28 cellular contexts compared by ENCODE assay signal in the genomic region with DNA sequence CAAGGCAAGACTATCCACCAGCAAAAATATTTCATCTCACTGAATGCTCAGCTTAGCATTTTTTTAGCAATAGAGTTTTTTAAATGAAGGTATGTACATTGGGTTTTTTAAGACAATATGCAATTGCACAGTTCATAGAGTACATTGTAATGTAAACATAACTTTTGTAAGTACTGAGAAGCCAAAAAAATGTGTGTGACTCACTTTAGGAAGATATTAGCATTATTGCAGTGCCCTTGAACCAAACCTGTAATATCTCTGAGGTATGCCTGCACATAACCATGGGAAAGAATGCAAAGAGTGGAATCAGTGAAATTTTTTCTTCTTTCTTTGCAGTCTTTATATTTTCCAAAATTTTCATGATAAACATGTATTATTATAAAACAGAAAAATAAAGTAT.
DNase-seq lines count a peak whose midpoint lies in the region; ATAC-seq, FAIRE-seq and TF ChIP-seq lines count a peak whose summit lies in the region.
"Had no signal": no experiment of that assay in that cellular context is flagged by ENCODE, and none has a peak within 500 bp of the region (broad histone marks: within the 10 kb centered on the region; RNA-seq: fewer than 3 reads in every experiment).

No MANE protein-coding gene starts in this region.

- H3K27ac ChIP-seq in RWPE1, result no peak overlapping the region
- H3K27ac ChIP-seq in mesenchymal stem cell (ENCODE audit: low read length, poor library complexity, severe bottlenecking), result no peak overlapping the region
- H3K27ac ChIP-seq in HepG2 (ENCODE audit: extremely low read length, insufficient read depth, low read length), result no peak overlapping the region
- H3K27ac ChIP-seq: BLaER1, PC-9 had no signal

- FAIRE-seq in HepG2 (lab: Jason Lieb, UNC), result no peak
- FAIRE-seq: A204.1, GM12878 had no signal

- H3K9me3 ChIP-seq in mesenchymal stem cell (ENCODE audit: control insufficient read depth, low read length) (peaks cover 12% of the 10 kb centered on the region), HepG2 (ENCODE audit: low read length) (peaks cover 81% of the 10 kb centered on the region)

- no peak for TF ChIP-seq RAD21 in HepG2 (CRISPR knock-in tag; IDR thresholded peaks at IDR 0.05)

- H3K36me3 ChIP-seq in mesenchymal stem cell (ENCODE audit: control insufficient read depth in 1 of 2, insufficient read depth in 2 of 2, low read depth in 1 of 2, low read length in 2 of 2) (no peaks in the 10 kb centered on the region), HepG2 (replicated peaks in 1 of 2; ENCODE audit: control insufficient read depth in 1 of 2, insufficient read depth in 2 of 2, low read length in 2 of 2) (no peaks in the 10 kb centered on the region)
- H3K36me3 ChIP-seq: BLaER1 had no signal

- CTCF ChIA-PET in RWPE1 (lab: Yijun Ruan, JAX) (no interaction called here), HepG2 (lab: Yijun Ruan, JAX; ENCODE audit: low intra/inter-chr PET ratio, low total read pairs) (no interaction called here)

- H3K14ac ChIP-seq in mesenchymal stem cell (ENCODE audit: low read length in 2 of 2), result no peak overlapping the region

- H2AFZ ChIP-seq in mesenchymal stem cell (ENCODE audit: low read depth, low read length) (no peak overlapping the region), HepG2 (ENCODE audit: low read length) (no peak overlapping the region)
- H2AFZ ChIP-seq: GM23338, PC-9 had no signal

- no peaks in the 10 kb centered on the region for H3K79me1 ChIP-seq in mesenchymal stem cell (replicated peaks; ENCODE audit: low read length, poor library complexity, severe bottlenecking)

- H2BK15ac ChIP-seq in mesenchymal stem cell (ENCODE audit: low read depth, poor library complexity, severe bottlenecking), result no peak overlapping the region

- peak; percentile 37 for DNase-seq in RWPE1 (ENCODE audit: low spot score)
- peak; percentile 12 for DNase-seq in astrocyte of the spinal cord (ENCODE audit: low read depth, low spot score)
- peak; percentile 4 for DNase-seq in fibroblast of gingiva (ENCODE audit: low read depth)
- DNase-seq in mesenchymal stem cell, result peak; percentile 43
- no peak for DNase-seq in EL
- DNase-seq in inferior parietal cortex (ENCODE audit: extremely low spot score), result no peak
- no peak for DNase-seq in HepG2 (ENCODE audit: low spot score)
- DNase-seq: CD4-positive, CD25-positive, alpha-beta regulatory T cell; DMS53; GDM1; H9; HFFc6; IMR-90; KG1; MM.1S; NCI-H1048; NCI-H1417; NCI-H1694 treated with DMSO at 0.1 percent for 48 hours; NCI-H2081; NCI-H2227 treated with DMSO at 0.1 percent for 48 hours; NCI-H524; NCI-H774; PC-9; SHP77 had no signal

- no peak overlapping the region for H2BK120ac ChIP-seq in mesenchymal stem cell (ENCODE audit: low read depth, low read length)

- no peak overlapping the region for H2BK12ac ChIP-seq in mesenchymal stem cell (ENCODE audit: low read length in 2 of 2)

- no peak for TF ChIP-seq EP300 in HepG2 (IDR thresholded peaks at IDR 0.05; ENCODE audit: low read depth in 2 of 2, low read length in 2 of 2)
- TF ChIP-seq EP300 in HepG2 (CRISPR knock-in tag; IDR thresholded peaks at IDR 0.05; ENCODE audit: borderline replicate concordance), result no peak

- H3K4me1 ChIP-seq in mesenchymal stem cell (ENCODE audit: control insufficient read depth, insufficient read depth, low read depth, low read length) (no peaks in the 10 kb centered on the region), HepG2 (ENCODE audit: insufficient read depth, low read length) (no peaks in the 10 kb centered on the region)
- H3K4me1 ChIP-seq: BLaER1 had no signal

- TF ChIP-seq CTCF in RWPE1 (conservative IDR thresholded peaks at IDR 0.05; ENCODE audit: low read depth) (no peak), astrocyte of the spinal cord (IDR thresholded peaks at IDR 0.05; ENCODE audit: low read depth, low read length) (no peak), HepG2 (CRISPR knock-in tag; IDR thresholded peaks at IDR 0.05) (no peak)

- no peak overlapping the region for H3K23ac ChIP-seq in mesenchymal stem cell (ENCODE audit: low read length in 2 of 2)

- H3K4me3 ChIP-seq in astrocyte of the spinal cord (ENCODE audit: low read depth, low read length) (no peak overlapping the region), mesenchymal stem cell (ENCODE audit: insufficient read depth in 1 of 2, low read depth in 1 of 2, low read length in 2 of 2) (no peak overlapping the region), HepG2 (replicated peaks in 1 of 3; ENCODE audit: insufficient read depth in 1 of 3, low read depth in 2 of 3, low read length in 3 of 3) (no peak overlapping the region)
- H3K4me3 ChIP-seq: BLaER1, GM12878, GM23338, PC-9 had no signal

- H3K79me2 ChIP-seq in HepG2 (ENCODE audit: insufficient read depth, low read length), result no peaks in the 10 kb centered on the region

- no peak overlapping the region for H4K91ac ChIP-seq in mesenchymal stem cell (ENCODE audit: low read length)

- in situ Hi-C loops in astrocyte of the spinal cord (cut with HindIII; ENCODE audit: low sequenced_read_pairs), result no loop called here
- in situ Hi-C loops in HepG2 (cut with HindIII; ENCODE audit: extremely low pct_ligation_motif_present, low pct_unique_long_range_greater_than_20kb), result no loop called here

- no TSS peak for BruUV-seq in HepG2 (replicated peaks; lab: Mats Ljungman, UMichigan)

- H4K20me1 ChIP-seq in HepG2 (ENCODE audit: insufficient read depth, low read length), result no peaks in the 10 kb centered on the region
- H4K20me1 ChIP-seq: BLaER1 had no signal

- no peak for TF ChIP-seq POLR2A in HepG2 (IDR thresholded peaks at IDR 0.05; ENCODE audit: insufficient read depth in 1 of 2, low read depth in 2 of 2, low read length in 2 of 2)

- H3K4ac ChIP-seq in mesenchymal stem cell (ENCODE audit: low read depth in 1 of 2, low read length in 2 of 2), result no peak overlapping the region

- intact Hi-C loops in HepG2 (cut with micrococcal nuclease; ENCODE audit: unreplicated experiment), result no loop called here

- POLR2A ChIA-PET in RWPE1 (lab: Yijun Ruan, JAX; ENCODE audit: low non-redundant PET), result no interaction called here
- POLR2A ChIA-PET in HepG2 (lab: Yijun Ruan, JAX), result no interaction called here

- no peak overlapping the region for H3K18ac ChIP-seq in mesenchymal stem cell (ENCODE audit: low read depth in 1 of 2, low read length in 2 of 2)

- H2BK5ac ChIP-seq in mesenchymal stem cell (ENCODE audit: low read depth, low read length, poor library complexity, severe bottlenecking), result no peak overlapping the region

- H2AK5ac ChIP-seq in mesenchymal stem cell (ENCODE audit: low read length, severe bottlenecking), result no peak overlapping the region

- no peak overlapping the region for H4K8ac ChIP-seq in mesenchymal stem cell (ENCODE audit: low read length)

- ATAC-seq in HepG2, result no peak
- ATAC-seq: GM12878, GM23338 had no signal

- H3K4me2 ChIP-seq in mesenchymal stem cell (ENCODE audit: low read length, poor library complexity, severe bottlenecking), result no peak overlapping the region
- H3K4me2 ChIP-seq in HepG2 (ENCODE audit: low read depth, low read length), result no peak overlapping the region
- H3K4me2 ChIP-seq: BLaER1, GM23338, PC-9 had no signal

- no peak overlapping the region for H3K9ac ChIP-seq in mesenchymal stem cell (ENCODE audit: low read length)
- H3K9ac ChIP-seq in HepG2 (ENCODE audit: insufficient read depth, low read depth, low read length), result no peak overlapping the region
- H3K9ac ChIP-seq: BLaER1 had no signal

- H3K27me3 ChIP-seq in mesenchymal stem cell (ENCODE audit: control insufficient read depth in 1 of 2, insufficient read depth in 1 of 2, low read length in 2 of 2) (no peaks in the 10 kb centered on the region), HepG2 (ENCODE audit: control insufficient read depth in 1 of 2, insufficient read depth in 2 of 2, low read length in 2 of 2) (no peaks in the 10 kb centered on the region)
- H3K27me3 ChIP-seq: BLaER1 had no signal

TF ChIP-seq in HepG2, 621 proteins besides CTCF, POLR2A, EP300 and RAD21 (continues in another document):
- no peak for TF ChIP-seq ZNF207 (IDR thresholded peaks at IDR 0.05; ENCODE audit: borderline replicate concordance)
- no peak for TF ChIP-seq ZNF121 (CRISPR knock-in tag; IDR thresholded peaks at IDR 0.05)
- no peak for TF ChIP-seq THAP11 (CRISPR knock-in tag; IDR thresholded peaks at IDR 0.05)
- TF ChIP-seq, protein P1, sequence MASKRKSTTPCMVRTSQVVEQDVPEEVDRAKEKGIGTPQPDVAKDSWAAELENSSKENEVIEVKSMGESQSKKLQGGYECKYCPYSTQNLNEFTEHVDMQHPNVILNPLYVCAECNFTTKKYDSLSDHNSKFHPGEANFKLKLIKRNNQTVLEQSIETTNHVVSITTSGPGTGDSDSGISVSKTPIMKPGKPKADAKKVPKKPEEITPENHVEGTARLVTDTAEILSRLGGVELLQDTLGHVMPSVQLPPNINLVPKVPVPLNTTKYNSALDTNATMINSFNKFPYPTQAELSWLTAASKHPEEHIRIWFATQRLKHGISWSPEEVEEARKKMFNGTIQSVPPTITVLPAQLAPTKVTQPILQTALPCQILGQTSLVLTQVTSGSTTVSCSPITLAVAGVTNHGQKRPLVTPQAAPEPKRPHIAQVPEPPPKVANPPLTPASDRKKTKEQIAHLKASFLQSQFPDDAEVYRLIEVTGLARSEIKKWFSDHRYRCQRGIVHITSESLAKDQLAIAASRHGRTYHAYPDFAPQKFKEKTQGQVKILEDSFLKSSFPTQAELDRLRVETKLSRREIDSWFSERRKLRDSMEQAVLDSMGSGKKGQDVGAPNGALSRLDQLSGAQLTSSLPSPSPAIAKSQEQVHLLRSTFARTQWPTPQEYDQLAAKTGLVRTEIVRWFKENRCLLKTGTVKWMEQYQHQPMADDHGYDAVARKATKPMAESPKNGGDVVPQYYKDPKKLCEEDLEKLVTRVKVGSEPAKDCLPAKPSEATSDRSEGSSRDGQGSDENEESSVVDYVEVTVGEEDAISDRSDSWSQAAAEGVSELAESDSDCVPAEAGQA (IDR thresholded peaks at IDR 0.05; ENCODE audit: low read depth), result no peak
- TF ChIP-seq, protein P1 (CRISPR knock-in tag; IDR thresholded peaks at IDR 0.05; ENCODE audit: borderline replicate concordance), result no peak

Comparison
In these comparisons a context has a peak if more than half of its experiments do, and no peak if none do; other contexts are left out.
1. DNase-seq: peak in RWPE1 (single experiment), astrocyte of the spinal cord (single experiment), fibroblast of gingiva (single experiment) and mesenchymal stem cell (single experiment); none in EL (single experiment), inferior parietal cortex (single experiment) and HepG2 (single experiment).